In the genomic region with DNA sequence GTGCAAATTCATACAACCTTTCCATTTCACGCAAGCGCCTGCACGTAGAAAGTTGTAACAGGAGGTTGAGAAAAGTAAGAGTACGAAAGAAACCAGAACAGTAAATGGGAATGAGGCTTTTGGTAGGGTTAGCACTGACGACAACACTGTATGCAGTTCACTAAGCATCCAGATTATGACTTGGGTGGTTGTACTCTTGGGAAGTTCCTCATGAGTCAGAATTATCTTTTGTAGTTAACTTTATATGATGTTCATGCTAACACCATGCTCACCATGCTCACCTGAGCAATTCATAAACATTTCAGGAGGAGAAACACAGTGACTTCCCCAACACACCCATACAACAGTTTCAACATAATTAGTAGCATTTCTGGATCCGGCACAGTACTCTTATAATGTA, we compare ENCODE assay signal across 20 cellular contexts. TPM values are rescaled to one million over a fixed set of nuclear protein-coding genes. Genes with fewer than 3 reads are reported as not detected.
DNase-seq lines count a peak whose midpoint lies in the region; ATAC-seq and TF ChIP-seq lines count a peak whose summit lies in the region.
"Had no signal": no experiment of that assay in that cellular context is flagged by ENCODE, and none has a peak within 500 bp of the region (broad histone marks: within the 10 kb centered on the region; RNA-seq: fewer than 3 reads in every experiment).

No MANE protein-coding gene starts in this region.

- no peak overlapping the region for H3K23ac ChIP-seq in mesendoderm (ENCODE audit: low read length)

- H3K27me3 Mint-ChIP-seq in activated CD4-positive, alpha-beta T cell treated with anti-CD3 and anti-CD28 coated beads, Interleukin-2, amount 10 ng/mL, durations not matched to agents 24 days and 14 days: no peaks in the 10 kb centered on the region
- H3K27me3 Mint-ChIP-seq: activated naive CD8-positive, alpha-beta T cell treated with anti-CD3 and anti-CD28 coated beads, Interleukin-2, amount 10 ng/mL, durations not matched to agents 7 days and 5 days had no signal

- peaks cover 9% of the 10 kb centered on the region for H3K79me2 ChIP-seq in mesendoderm (ENCODE audit: control insufficient read depth, insufficient read depth, low read length)

- H3K27ac ChIP-seq in brain microvascular endothelial cell (peak overlapping the region; percentile 21), mesendoderm (ENCODE audit: low read depth, low read length) (no peak overlapping the region), stomach smooth muscle (ENCODE audit: low read length) (peak overlapping the region; percentile 41)
- H3K27ac ChIP-seq: SJSA1, skin epidermis had no signal

- H3K9ac ChIP-seq in mesendoderm (ENCODE audit: low read length): no peak overlapping the region
- H3K9ac ChIP-seq in stomach smooth muscle (ENCODE audit: low read length in 2 of 2): no peak overlapping the region

- in situ Hi-C loops in brain microvascular endothelial cell (cut with HindIII; ENCODE audit: low pct_ligation_motif_present, low sequenced_read_pairs): no loop called here

- H3K79me1 ChIP-seq in mesendoderm (ENCODE audit: low read length): peaks cover 6% of the 10 kb centered on the region

- H3K36me3 Mint-ChIP-seq in activated CD4-positive, alpha-beta T cell treated with anti-CD3 and anti-CD28 coated beads, Interleukin-2, amount 10 ng/mL, durations not matched to agents 24 days and 14 days (ENCODE audit: low read depth): peaks cover 3% of the 10 kb centered on the region
- H3K36me3 Mint-ChIP-seq: CD8-positive, alpha-beta T cell; immature natural killer cell had no signal

- peak overlapping the region; percentile 65 for H2BK15ac ChIP-seq in mesendoderm (replicated peaks; ENCODE audit: low read depth)

- intact Hi-C loops in activated CD4-positive, alpha-beta T cell treated with anti-CD3 and anti-CD28 coated beads, Interleukin-2, amount 10 ng/mL, durations not matched to agents 24 days and 14 days (cut with micrococcal nuclease): loop anchor here (5.0 to 10.0 kb wide), 8 partner anchors 36 to 984 kb away; no protein-coding TSS in a partner anchor

- H4K5ac ChIP-seq in mesendoderm (ENCODE audit: low read length): no peak overlapping the region

- H4K8ac ChIP-seq in mesendoderm (ENCODE audit: low read depth, low read length): no peak overlapping the region

- ATAC-seq in HG03342 (IDR thresholded peaks at IDR 0.05; ENCODE audit: unreplicated experiment): no peak
- ATAC-seq: CD8-positive, alpha-beta T cell had no signal

- no peak overlapping the region for H2AK5ac ChIP-seq in mesendoderm (ENCODE audit: low read length)

- peak overlapping the region; percentile 17 for H3K27ac Mint-ChIP-seq in activated CD4-positive, alpha-beta T cell treated with anti-CD3 and anti-CD28 coated beads, Interleukin-2, amount 10 ng/mL, durations not matched to agents 24 days and 14 days
- H3K27ac Mint-ChIP-seq: activated naive CD8-positive, alpha-beta T cell treated with anti-CD3 and anti-CD28 coated beads, Interleukin-2, amount 10 ng/mL, durations not matched to agents 7 days and 5 days; CD8-positive, alpha-beta T cell had no signal

- H3K18ac ChIP-seq in mesendoderm (ENCODE audit: low read length): no peak overlapping the region

- no CpG with 5 or more reads among the region's 6 CpGs for WGBS in mesendoderm (ENCODE audit: extremely low coverage, insufficient coverage, low lambda C conversion rate)

- no peak overlapping the region for H3K4me3 Mint-ChIP-seq in activated CD4-positive, alpha-beta T cell treated with anti-CD3 and anti-CD28 coated beads, Interleukin-2, amount 10 ng/mL, durations not matched to agents 24 days and 14 days
- H3K4me3 Mint-ChIP-seq: activated naive CD8-positive, alpha-beta T cell treated with anti-CD3 and anti-CD28 coated beads, Interleukin-2, amount 10 ng/mL, durations not matched to agents 7 days and 5 days; CD8-positive, alpha-beta T cell; immature natural killer cell had no signal

- H2BK120ac ChIP-seq in mesendoderm (ENCODE audit: low read depth, low read length): no peak overlapping the region

- no peak for DNase-seq in activated CD4-positive, alpha-beta T cell treated with anti-CD3 and anti-CD28 coated beads, Interleukin-2, amount 10 ng/mL, durations not matched to agents 24 days and 14 days
- no peak for DNase-seq in activated CD4-positive, alpha-beta T cell treated with anti-CD3 and anti-CD28 coated beads for 1 hour
- DNase-seq in brain microvascular endothelial cell (no peak), mesendoderm (no peak), SW 1271 (lab: John Stamatoyannopoulos, UW) (no peak)
- DNase-seq in activated effector memory CD4-positive, alpha-beta T cell treated with anti-CD3 and anti-CD28 coated beads, Interleukin-2, amount 50 U/mL, for 16 hours: no peak
- DNase-seq: activated naive CD8-positive, alpha-beta T cell treated with anti-CD3 and anti-CD28 coated beads, Interleukin-2, amount 10 ng/mL, durations not matched to agents 7 days and 5 days; GDM1; GOT3; hippocampal formation; immature natural killer cell; Karpas-422; NCI-H187 treated with DMSO at 0.1 percent for 48 hours; NCI-H526; T-helper 2 cell had no signal

- H3K4me3 ChIP-seq in brain microvascular endothelial cell (ENCODE audit: low read depth, low read length): no peak overlapping the region
- H3K4me3 ChIP-seq in mesendoderm (ENCODE audit: low read length): no peak overlapping the region
- H3K4me3 ChIP-seq in stomach smooth muscle (ENCODE audit: low read length in 2 of 2): no peak overlapping the region
- H3K4me3 ChIP-seq: SJSA1, skin epidermis had no signal

- H3K4me1 ChIP-seq in mesendoderm (ENCODE audit: control insufficient read depth, low read depth, low read length) (peaks cover 9% of the 10 kb centered on the region), stomach smooth muscle (ENCODE audit: control insufficient read depth, insufficient read depth, low read length) (peaks cover 31% of the 10 kb centered on the region)

- H3K4me1 Mint-ChIP-seq in activated CD4-positive, alpha-beta T cell treated with anti-CD3 and anti-CD28 coated beads, Interleukin-2, amount 10 ng/mL, durations not matched to agents 24 days and 14 days: peaks cover 49% of the 10 kb centered on the region

- H3K9me3 ChIP-seq in stomach smooth muscle (ENCODE audit: control insufficient read depth in 2 of 2, low read length in 2 of 2): no peaks in the 10 kb centered on the region
- H3K9me3 ChIP-seq: SJSA1 had no signal

- no peak for TF ChIP-seq CTCF in brain microvascular endothelial cell (IDR thresholded peaks at IDR 0.05; ENCODE audit: low read depth, low read length, missing control alignments)

- H3K4me2 ChIP-seq in mesendoderm (ENCODE audit: low read length): no peak overlapping the region

- no peak overlapping the region for H2BK5ac ChIP-seq in mesendoderm (ENCODE audit: low read length)

- no peak overlapping the region for H3K56ac ChIP-seq in mesendoderm (ENCODE audit: low read length)

- H3K27me3 ChIP-seq in brain microvascular endothelial cell (replicated peaks): no peaks in the 10 kb centered on the region
- no peaks in the 10 kb centered on the region for H3K27me3 ChIP-seq in mesendoderm (ENCODE audit: insufficient read depth, low read length, poor library complexity)
- H3K27me3 ChIP-seq in stomach smooth muscle (ENCODE audit: control insufficient read depth in 1 of 2, insufficient read depth in 2 of 2, low read length in 2 of 2): no peaks in the 10 kb centered on the region
- H3K27me3 ChIP-seq: SJSA1 had no signal

- no peaks in the 10 kb centered on the region for H3K36me3 ChIP-seq in brain microvascular endothelial cell (replicated peaks)
- no peaks in the 10 kb centered on the region for H3K36me3 ChIP-seq in mesendoderm (ENCODE audit: control insufficient read depth, insufficient read depth, low read length)
- H3K36me3 ChIP-seq in stomach smooth muscle (ENCODE audit: control insufficient read depth in 2 of 2, insufficient read depth in 2 of 2, low read length in 2 of 2): no peaks in the 10 kb centered on the region

- no peak overlapping the region for H3K4ac ChIP-seq in mesendoderm (ENCODE audit: low read depth, low read length)

- peaks cover 7% of the 10 kb centered on the region for H3K9me3 Mint-ChIP-seq in activated CD4-positive, alpha-beta T cell treated with anti-CD3 and anti-CD28 coated beads, Interleukin-2, amount 10 ng/mL, durations not matched to agents 24 days and 14 days
- H3K9me3 Mint-ChIP-seq: CD8-positive, alpha-beta T cell; immature natural killer cell had no signal

RNA-seq across cellular contexts. Expression of gene LPP, which starts 3.0 kb away (rescaled TPM):
- 39.5 and 41.4 TPM in 2 replicates for total RNA-seq in activated CD4-positive, alpha-beta T cell treated with anti-CD3 and anti-CD28 coated beads, Interleukin-2, amount 10 ng/mL, durations not matched to agents 24 days and 14 days
- 30.8 TPM for polyA plus RNA-seq in mesendoderm (2013, experiment 1 of 2)
- 28.3 TPM for polyA plus RNA-seq in mesendoderm (2013, experiment 2 of 2)
